11 cellular contexts compared by ENCODE assay signal in the genomic region with DNA sequence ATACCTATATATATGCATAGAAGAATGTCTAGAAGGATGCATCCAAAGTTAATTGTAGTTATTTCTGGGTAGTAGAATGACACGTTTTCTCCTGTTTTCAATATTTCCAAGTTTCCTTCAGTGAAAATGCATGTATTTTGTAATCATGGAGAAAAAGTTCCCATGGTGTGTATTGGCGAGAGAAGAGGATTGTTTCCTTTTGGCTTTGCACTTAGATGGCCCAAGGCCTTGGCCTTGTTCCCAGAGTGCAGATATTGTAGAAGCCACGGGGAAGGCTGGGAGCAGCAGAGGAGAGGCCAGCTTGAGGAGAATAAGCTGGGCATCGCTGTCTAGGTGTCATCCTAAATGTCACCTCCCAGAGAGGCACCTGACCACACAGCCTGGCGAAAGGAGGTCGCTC. TPM values are rescaled to one million over a fixed set of nuclear protein-coding genes. Genes with fewer than 3 reads are reported as not detected.
DNase-seq lines count a peak whose midpoint lies in the region; ATAC-seq and TF ChIP-seq lines count a peak whose summit lies in the region.
"Had no signal": no experiment of that assay in that cellular context is flagged by ENCODE, and none has a peak within 500 bp of the region (broad histone marks: within the 10 kb centered on the region; RNA-seq: fewer than 3 reads in every experiment).

No MANE protein-coding gene starts in this region.

- peak overlapping the region; percentile 56 to 73 (median 66) for H3K27ac ChIP-seq in esophagus muscularis mucosa (replicated peaks in 1 of 4)
- H3K27ac ChIP-seq in naive thymus-derived CD4-positive, alpha-beta T cell (ENCODE audit: low read depth, low read length): no peak overlapping the region

- H3K9me3 Mint-ChIP-seq in naive thymus-derived CD4-positive, alpha-beta T cell: no peaks in the 10 kb centered on the region
- H3K9me3 Mint-ChIP-seq in activated CD4-positive, alpha-beta memory T cell treated with anti-CD3 and anti-CD28 coated beads for 36 hours: no peaks in the 10 kb centered on the region
- no peaks in the 10 kb centered on the region for H3K9me3 Mint-ChIP-seq in activated CD4-positive, alpha-beta T cell treated with anti-CD3 and anti-CD28 coated beads for 36 hours (ENCODE audit: low read depth)

- no peaks in the 10 kb centered on the region for H3K27me3 Mint-ChIP-seq in naive thymus-derived CD4-positive, alpha-beta T cell
- no peaks in the 10 kb centered on the region for H3K27me3 Mint-ChIP-seq in activated CD4-positive, alpha-beta memory T cell treated with anti-CD3 and anti-CD28 coated beads for 36 hours
- H3K27me3 Mint-ChIP-seq in activated CD4-positive, alpha-beta T cell treated with anti-CD3 and anti-CD28 coated beads for 36 hours: no peaks in the 10 kb centered on the region

- peaks cover 0 to 18% (median 5%) of the 10 kb centered on the region in 4 donors for H3K36me3 ChIP-seq in esophagus muscularis mucosa
- H3K36me3 ChIP-seq in naive thymus-derived CD4-positive, alpha-beta T cell (ENCODE audit: control insufficient read depth in 2 of 3, insufficient read depth in 3 of 3, low read length in 3 of 3): peaks cover 0 to 21% (median 20%) of the 10 kb centered on the region in 3 experiments
- H3K36me3 ChIP-seq: SJSA1 had no signal

- DNase-seq in AG09319 (ENCODE audit: extremely low read depth, low read depth): peak; percentile 76
- peak; percentile 69 for DNase-seq in NCI-H2196 (lab: John Stamatoyannopoulos, UW; ENCODE audit: unreplicated experiment)
- DNase-seq in esophagus muscularis mucosa (ENCODE audit: extremely low spot score): no peak
- DNase-seq in naive thymus-derived CD4-positive, alpha-beta T cell: no peak
- no peak for DNase-seq in activated CD4-positive, alpha-beta memory T cell treated with anti-CD3 and anti-CD28 coated beads for 36 hours
- DNase-seq in LoVo (ENCODE audit: low spot score): no peak
- no peak for DNase-seq in CD1c-positive myeloid dendritic cell (ENCODE audit: extremely low spot score)
- no peak for DNase-seq in activated CD4-positive, alpha-beta T cell treated with anti-CD3 and anti-CD28 coated beads for 36 hours
- DNase-seq: activated naive CD4-positive, alpha-beta T cell treated with anti-CD3 and anti-CD28 coated beads, Interleukin-2, amount 50 U/mL, for 16 hours; kidney had no signal

- ATAC-seq in naive thymus-derived CD4-positive, alpha-beta T cell: no peak
- ATAC-seq in activated CD4-positive, alpha-beta T cell treated with anti-CD3 and anti-CD28 coated beads for 36 hours: no peak

- no peaks in the 10 kb centered on the region for H3K9me3 ChIP-seq in esophagus muscularis mucosa
- no peaks in the 10 kb centered on the region for H3K9me3 ChIP-seq in naive thymus-derived CD4-positive, alpha-beta T cell (ENCODE audit: control insufficient read depth in 2 of 3, low read length in 3 of 3)
- H3K9me3 ChIP-seq: SJSA1 had no signal

- intact Hi-C loops in esophagus muscularis mucosa (cut with DNase I): no loop called here
- intact Hi-C loops in naive thymus-derived CD4-positive, alpha-beta T cell (cut with micrococcal nuclease): loop anchor here in 1 of 2 donors (1.0 kb wide), 1 partner anchor 9 kb away; no protein-coding TSS in a partner anchor
- intact Hi-C loops in activated CD4-positive, alpha-beta memory T cell treated with anti-CD3 and anti-CD28 coated beads for 36 hours (cut with micrococcal nuclease): no loop called here
- intact Hi-C loops in activated CD4-positive, alpha-beta T cell treated with anti-CD3 and anti-CD28 coated beads for 36 hours (cut with DNase I, micrococcal nuclease): no loop called here

- peaks cover 52 to 94% (median 76%) of the 10 kb centered on the region in 7 donors for H3K4me1 Mint-ChIP-seq in naive thymus-derived CD4-positive, alpha-beta T cell
- H3K4me1 Mint-ChIP-seq in activated CD4-positive, alpha-beta memory T cell treated with anti-CD3 and anti-CD28 coated beads for 36 hours (ENCODE audit: low read depth): peaks cover 63% of the 10 kb centered on the region
- H3K4me1 Mint-ChIP-seq in activated CD4-positive, alpha-beta T cell treated with anti-CD3 and anti-CD28 coated beads for 36 hours: peaks cover 48% of the 10 kb centered on the region

- WGBS in esophagus muscularis mucosa: 32% methylated on average over 6 of the region's 6 CpGs

- no peaks in the 10 kb centered on the region for H3K27me3 ChIP-seq in esophagus muscularis mucosa
- H3K27me3 ChIP-seq in naive thymus-derived CD4-positive, alpha-beta T cell (ENCODE audit: control insufficient read depth in 2 of 2, insufficient read depth in 2 of 2, low read length in 2 of 2): no peaks in the 10 kb centered on the region
- H3K27me3 ChIP-seq: SJSA1 had no signal

- TF ChIP-seq CTCF in AG09319 (IDR thresholded peaks at IDR 0.05; ENCODE audit: low read depth, low read length) (no peak), esophagus muscularis mucosa (IDR thresholded peaks at IDR 0.05) (no peak)

- H3K4me1 ChIP-seq in esophagus muscularis mucosa: peaks cover 38 to 77% (median 70%) of the 10 kb centered on the region in 4 donors
- peaks cover 54 to 76% of the 10 kb centered on the region in 2 donors for H3K4me1 ChIP-seq in naive thymus-derived CD4-positive, alpha-beta T cell (ENCODE audit: control insufficient read depth in 2 of 2, insufficient read depth in 2 of 2, low read length in 2 of 2)

- H3K4me3 Mint-ChIP-seq in naive thymus-derived CD4-positive, alpha-beta T cell: peak overlapping the region in 8 of 10 donors; percentile 30 to 71 (median 61)
- H3K4me3 Mint-ChIP-seq in activated CD4-positive, alpha-beta memory T cell treated with anti-CD3 and anti-CD28 coated beads for 36 hours: no peak overlapping the region
- H3K4me3 Mint-ChIP-seq in activated CD4-positive, alpha-beta T cell treated with anti-CD3 and anti-CD28 coated beads for 36 hours: no peak overlapping the region

- no peak overlapping the region for H3K4me3 ChIP-seq in esophagus muscularis mucosa
- peak overlapping the region; percentile 3 for H3K4me3 ChIP-seq in naive thymus-derived CD4-positive, alpha-beta T cell (ENCODE audit: low read length)
- H3K4me3 ChIP-seq: SJSA1 had no signal

- H3K36me3 Mint-ChIP-seq in naive thymus-derived CD4-positive, alpha-beta T cell: peaks cover 11 to 54% (median 48%) of the 10 kb centered on the region in 5 donors
- peaks cover 9% of the 10 kb centered on the region for H3K36me3 Mint-ChIP-seq in activated CD4-positive, alpha-beta memory T cell treated with anti-CD3 and anti-CD28 coated beads for 36 hours
- H3K36me3 Mint-ChIP-seq in activated CD4-positive, alpha-beta T cell treated with anti-CD3 and anti-CD28 coated beads for 36 hours (ENCODE audit: low read depth): peaks cover 24% of the 10 kb centered on the region

- CTCF ChIA-PET in naive thymus-derived CD4-positive, alpha-beta T cell (lab: Charles Lee): interaction anchor here (0.9 to 1.7 kb wide), 8 partner anchors 8 to 60 kb away, joined by 3 to 5 read pairs (median 4); partner anchors contain the start of gene IRF1
- CTCF ChIA-PET in activated CD4-positive, alpha-beta memory T cell treated with anti-CD3 and anti-CD28 coated beads for 36 hours (lab: Charles Lee): interaction anchor here (0.8 to 1.8 kb wide), 4 partner anchors 11 to 54 kb away, joined by 3 to 8 read pairs (median 4); no protein-coding TSS in a partner anchor
- CTCF ChIA-PET in activated CD4-positive, alpha-beta T cell treated with anti-CD3 and anti-CD28 coated beads for 36 hours (lab: Charles Lee): interaction anchor here (0.7 to 1.2 kb wide), 6 partner anchors 9 to 54 kb away, joined by 3 to 4 read pairs (median 3); no protein-coding TSS in a partner anchor

- POLR2A ChIA-PET in naive thymus-derived CD4-positive, alpha-beta T cell (lab: Charles Lee): interaction anchor here (1.0 to 4.3 kb wide), 14 partner anchors 8 to 41 kb away, joined by 3 to 41 read pairs (median 8); no protein-coding TSS in a partner anchor
- POLR2A ChIA-PET in activated CD4-positive, alpha-beta memory T cell treated with anti-CD3 and anti-CD28 coated beads for 36 hours (lab: Charles Lee): interaction anchor here (1.0 to 2.5 kb wide), 4 partner anchors 11 to 44 kb away, joined by 4 to 13 read pairs (median 4); partner anchors contain the start of gene IRF1
- POLR2A ChIA-PET in activated CD4-positive, alpha-beta T cell treated with anti-CD3 and anti-CD28 coated beads for 36 hours (lab: Charles Lee): interaction anchor here (1.1 to 1.3 kb wide), 2 partner anchors 23 to 41 kb away, joined by 3 to 7 read pairs; no protein-coding TSS in a partner anchor

- no peak for TF ChIP-seq POLR2A in esophagus muscularis mucosa (IDR thresholded peaks at IDR 0.05; ENCODE audit: low read depth)

- H3K27ac Mint-ChIP-seq in naive thymus-derived CD4-positive, alpha-beta T cell: peak overlapping the region in 8 of 9 donors; percentile 4 to 94 (median 70)
- no peak overlapping the region for H3K27ac Mint-ChIP-seq in activated CD4-positive, alpha-beta memory T cell treated with anti-CD3 and anti-CD28 coated beads for 36 hours
- no peak overlapping the region for H3K27ac Mint-ChIP-seq in activated CD4-positive, alpha-beta T cell treated with anti-CD3 and anti-CD28 coated beads for 36 hours

- no peak for TF ChIP-seq EP300 in esophagus muscularis mucosa (IDR thresholded peaks at IDR 0.05)

RNA-seq across cellular contexts. Expression of gene IRF1, which starts 44.0 kb away (rescaled TPM):
- total RNA-seq in esophagus muscularis mucosa: 100 to 1,000 TPM in 1 of 4 donors, 10 to 100 TPM in 3; 20.6 to 289 (median 29.6) TPM
- total RNA-seq in naive thymus-derived CD4-positive, alpha-beta T cell: 100 to 1,000 TPM; 118 to 632 (median 549) TPM
- polyA plus RNA-seq in naive thymus-derived CD4-positive, alpha-beta T cell: 100 to 1,000 TPM; 148 to 174 TPM
- total RNA-seq in activated CD4-positive, alpha-beta memory T cell treated with anti-CD3 and anti-CD28 coated beads for 36 hours: 100 to 1,000 TPM; 104 to 106 TPM
- 100 to 1,000 TPM; 121 to 130 TPM for total RNA-seq in activated CD4-positive, alpha-beta T cell treated with anti-CD3 and anti-CD28 coated beads for 36 hours

Comparison
In these comparisons a context has a peak if more than half of its experiments do, and no peak if none do; other contexts are left out.
1. DNase-seq: peak in AG09319 (single experiment) and NCI-H2196 (single experiment); none in esophagus muscularis mucosa (single experiment), naive thymus-derived CD4-positive, alpha-beta T cell (0 of 9), activated CD4-positive, alpha-beta memory T cell treated with anti-CD3 and anti-CD28 coated beads for 36 hours (single experiment), LoVo (single experiment), CD1c-positive myeloid dendritic cell (single experiment) and activated CD4-positive, alpha-beta T cell treated with anti-CD3 and anti-CD28 coated beads for 36 hours (single experiment).
2. H3K27ac Mint-ChIP-seq: peak in naive thymus-derived CD4-positive, alpha-beta T cell (8 of 9); none in activated CD4-positive, alpha-beta memory T cell treated with anti-CD3 and anti-CD28 coated beads for 36 hours (single experiment) and activated CD4-positive, alpha-beta T cell treated with anti-CD3 and anti-CD28 coated beads for 36 hours (single experiment).
3. H3K4me3 Mint-ChIP-seq: peak in naive thymus-derived CD4-positive, alpha-beta T cell (8 of 10); none in activated CD4-positive, alpha-beta memory T cell treated with anti-CD3 and anti-CD28 coated beads for 36 hours (single experiment) and activated CD4-positive, alpha-beta T cell treated with anti-CD3 and anti-CD28 coated beads for 36 hours (single experiment).